Comparison of ENCODE assay signal across 37 cellular contexts in genomic region chr7:57407125-57407524, GRCh38. TPM values are rescaled to one million over a fixed set of nuclear protein-coding genes. Genes with fewer than 3 reads are reported as not detected.
"Had no signal": no experiment of that assay in that cellular context is flagged by ENCODE, and none has a peak within 500 bp of the region (broad histone marks: within the 10 kb centered on the region; RNA-seq: fewer than 3 reads in every experiment).

No MANE protein-coding gene starts in this region.

- H3K27me3 ChIP-seq: adrenal gland, body of pancreas, brain microvascular endothelial cell, breast epithelium, cardiac muscle cell had no signal

- H3K4me3 ChIP-seq: adrenal gland, body of pancreas, breast epithelium, cardiac muscle cell had no signal

- ATAC-seq: activated CD8-positive, alpha-beta T cell treated with anti-CD3 and anti-CD28 coated beads for 36 hours; activated naive CD4-positive, alpha-beta T cell treated with anti-CD3 and anti-CD28 coated beads, Interleukin-2, amount 50 U/mL, for 72 hours; activated T-cell treated with anti-CD3 and anti-CD28 coated beads, Interleukin-2, amount 50 U/mL, for 4 hours; activated T-cell treated with anti-CD3 and anti-CD28 coated beads, Interleukin-2, amount 50 U/mL, for 72 hours; activated T-helper 17 cell treated with anti-CD3 and anti-CD28 coated beads, Interleukin-2, amount 50 U/mL, for 72 hours; body of pancreas had no signal

- H3K9me3 ChIP-seq: adrenal gland, body of pancreas had no signal

- H3K4me1 ChIP-seq: adrenal gland, body of pancreas, breast epithelium had no signal

- H3K27ac ChIP-seq: adrenal gland, body of pancreas, brain microvascular endothelial cell, breast epithelium, cardiac muscle cell, VCaP had no signal

- DNase-seq: activated B cell treated with CpG ODN at 0.5 μM for 24 hours; activated CD4-positive, alpha-beta memory T cell treated with anti-CD3 and anti-CD28 coated beads for 36 hours; activated CD4-positive, alpha-beta T cell treated with anti-CD3 and anti-CD28 coated beads for 4 hours; activated CD4-positive, alpha-beta T cell treated with anti-CD3 and anti-CD28 coated beads, Interleukin-2, amount 10 ng/mL, durations not matched to agents 24 days and 14 days; activated CD4-positive, alpha-beta T cell treated with anti-CD3 and anti-CD28 coated beads, Interleukin-2, amount 50 U/mL, for 1 hour; activated CD4-positive, alpha-beta T cell treated with anti-CD3 and anti-CD28 coated beads, Interleukin-2, amount 50 U/mL, for 4 hours; activated CD4-positive, CD25-positive, alpha-beta regulatory T cell treated with anti-CD3 and anti-CD28 coated beads, Interleukin-2, amount 50 U/mL, for 72 hours; activated CD8-positive, alpha-beta memory T cell treated with anti-CD3 and anti-CD28 coated beads, Interleukin-2, amount 50 U/mL, for 4 hours; activated CD8-positive, alpha-beta T cell treated with anti-CD3 and anti-CD28 coated beads for 36 hours; activated effector memory CD4-positive, alpha-beta T cell treated with anti-CD3 and anti-CD28 coated beads, Interleukin-2, amount 50 U/mL, for 16 hours; activated gamma-delta T cell treated with Interleukin-2 at 50 U/mL for 16 hours; activated naive CD4-positive, alpha-beta T cell; activated naive CD4-positive, alpha-beta T cell treated with anti-CD3 and anti-CD28 coated beads for 36 hours; activated naive CD4-positive, alpha-beta T cell treated with anti-CD3 and anti-CD28 coated beads, Interleukin-2, amount 50 U/mL, for 16 hours; activated naive CD8-positive, alpha-beta T cell treated with anti-CD3 and anti-CD28 coated beads for 36 hours; activated T-cell treated with anti-CD3 and anti-CD28 coated beads for 4 hours; activated T-cell treated with anti-CD3 and anti-CD28 coated beads, Interleukin-2, amount 50 U/mL, for 1 hour; activated T-cell treated with anti-CD3 and anti-CD28 coated beads, Interleukin-2, amount 50 U/mL, for 4 hours; activated T-cell treated with anti-CD3 and anti-CD28 coated beads, Interleukin-2, amount 50 U/mL, for 72 hours; adrenal gland; amniotic stem cell; aorta; body of pancreas; brain microvascular endothelial cell; central memory CD4-positive, alpha-beta T cell; SW 1271; T-helper 1 cell; T-helper 2 cell; T-helper 9 cell had no signal

- H3K36me3 ChIP-seq: adrenal gland, brain microvascular endothelial cell, breast epithelium, cardiac muscle cell had no signal

RNA-seq across cellular contexts. Expression of gene ZNF716, which starts 42.9 kb away (rescaled TPM):
- total RNA-seq: activated B cell treated with CpG ODN at 0.5 μM for 24 hours; activated CD4-positive, alpha-beta memory T cell treated with anti-CD3 and anti-CD28 coated beads for 36 hours; activated CD4-positive, alpha-beta T cell treated with anti-CD3 and anti-CD28 coated beads, Interleukin-2, amount 10 ng/mL, durations not matched to agents 24 days and 14 days; activated CD8-positive, alpha-beta memory T cell treated with anti-CD3 and anti-CD28 coated beads for 36 hours; activated CD8-positive, alpha-beta T cell treated with anti-CD3 and anti-CD28 coated beads for 36 hours; activated naive CD4-positive, alpha-beta T cell treated with anti-CD3 and anti-CD28 coated beads for 36 hours; activated naive CD4-positive, alpha-beta T cell treated with anti-CD3 and anti-CD28 coated beads, Interleukin-2, amount 50 U/mL, for 72 hours; activated naive CD8-positive, alpha-beta T cell treated with anti-CD3 and anti-CD28 coated beads for 36 hours; activated T-cell treated with anti-CD3 and anti-CD28 coated beads, Interleukin-2, amount 50 U/mL, for 4 hours; activated T-cell treated with anti-CD3 and anti-CD28 coated beads, Interleukin-2, amount 50 U/mL, for 72 hours; activated T-helper 1 cell treated with anti-CD3 and anti-CD28 coated beads, Interleukin-12 subunit alpha, Interleukin-12 subunit beta, Interleukin-2, Interleukin-4 antibody, amounts not matched to agents 30 ng/mL and 10 ng/mL and 1 ng/mL, durations not matched to agents 14 hours and 24 hours and 36 hours; activated T-helper 17 cell treated with anti-CD3 and anti-CD28 coated beads, Interleukin-2, amount 50 U/mL, for 72 hours; adrenal gland; aorta; astrocyte; body of pancreas; breast epithelium; cardiac muscle cell had no signal
